In the genomic region with DNA sequence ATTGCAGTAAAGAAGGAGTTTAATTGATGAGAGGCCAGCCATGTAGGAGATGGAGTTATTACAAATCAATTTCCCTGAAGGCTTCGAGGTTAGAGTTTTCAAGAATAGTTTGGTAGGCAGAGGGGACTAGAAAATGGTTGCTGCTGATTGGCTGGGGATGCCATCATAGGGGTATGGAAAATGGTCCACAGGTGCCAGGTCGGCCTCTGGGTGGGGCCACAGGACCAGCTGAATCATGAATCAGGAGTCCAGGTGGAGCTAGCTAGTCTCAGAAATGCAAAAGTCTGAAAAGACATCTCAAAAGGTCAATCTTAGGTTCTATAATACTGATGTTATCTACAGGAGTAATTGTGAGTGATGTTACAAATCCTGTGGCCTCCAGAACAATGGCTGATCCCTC, we compare ENCODE assay signal across 24 cellular contexts.
DNase-seq lines count a peak whose midpoint lies in the region; ATAC-seq and TF ChIP-seq lines count a peak whose summit lies in the region.
"Had no signal": no experiment of that assay in that cellular context is flagged by ENCODE, and none has a peak within 500 bp of the region (broad histone marks: within the 10 kb centered on the region; RNA-seq: fewer than 3 reads in every experiment).

No MANE protein-coding gene starts in this region.

- H3K27ac ChIP-seq in H9 (ENCODE audit: insufficient read length, low read depth, low read length) (no peak overlapping the region), endodermal cell (ENCODE audit: low read depth, low read length) (no peak overlapping the region), Karpas-422 (ENCODE audit: low read length) (no peak overlapping the region)
- H3K27ac ChIP-seq: GM23248, SJSA1 had no signal

- no peak overlapping the region for H2BK15ac ChIP-seq in H9 (ENCODE audit: low read depth, low read length)

- H3K9me2 ChIP-seq in Karpas-422 (replicated peaks; ENCODE audit: insufficient read depth, low read length) = no peaks in the 10 kb centered on the region

- H3K4me3 Mint-ChIP-seq in H9 (no peak overlapping the region), endodermal cell (no peak overlapping the region)
- H3K4me3 Mint-ChIP-seq in stimulated activated effector memory CD8-positive, alpha-beta T cell treated with anti-CD3 and anti-CD28 coated beads, Interleukin-12 subunit alpha, Interleukin-12 subunit beta, amount 100 ng/mL, for 72 hours = no peak overlapping the region
- H3K4me3 Mint-ChIP-seq: B cell; CD14-positive monocyte; CD8-positive, alpha-beta memory T cell had no signal

- TF ChIP-seq CTCF in GM12865 (IDR thresholded peaks at IDR 0.05; ENCODE audit: insufficient read depth, low read depth, low read length, missing control alignments) = no peak
- TF ChIP-seq CTCF in GM13977 (IDR thresholded peaks at IDR 0.05; ENCODE audit: extremely low read depth, insufficient read depth, missing control alignments) = peak; percentile 28
- TF ChIP-seq CTCF in H9 (conservative IDR thresholded peaks at IDR 0.05) = peak; percentile 38; the same call in 2 of the 3 replicates
- peak; percentile 47 for TF ChIP-seq CTCF in endodermal cell (conservative IDR thresholded peaks at IDR 0.05)

- no peak overlapping the region for H3K23ac ChIP-seq in H9 (ENCODE audit: insufficient read length, low read depth, low read length)

- no peak overlapping the region for H4K8ac ChIP-seq in H9 (replicated peaks; ENCODE audit: insufficient read length, low read depth, low read length)

- H3K9me3 Mint-ChIP-seq in H9 (peaks cover 17 to 25% of the 10 kb centered on the region in 2 experiments), endodermal cell (peaks cover 28% of the 10 kb centered on the region)
- H3K9me3 Mint-ChIP-seq in stimulated activated effector memory CD8-positive, alpha-beta T cell treated with anti-CD3 and anti-CD28 coated beads, Interleukin-12 subunit alpha, Interleukin-12 subunit beta, amount 100 ng/mL, for 72 hours = peaks cover 11% of the 10 kb centered on the region

- H3K27me3 ChIP-seq in H9 (ENCODE audit: insufficient read depth, low read length) = no peaks in the 10 kb centered on the region
- H3K27me3 ChIP-seq in endodermal cell (ENCODE audit: control insufficient read depth, insufficient read depth, low read length, poor library complexity, severe bottlenecking) = no peaks in the 10 kb centered on the region
- no peaks in the 10 kb centered on the region for H3K27me3 ChIP-seq in Karpas-422 (ENCODE audit: low read length)
- H3K27me3 ChIP-seq: SJSA1 had no signal

- no peaks in the 10 kb centered on the region for H3K9me3 ChIP-seq in H9 (ENCODE audit: control insufficient read depth, low read depth, low read length)
- H3K9me3 ChIP-seq in endodermal cell (ENCODE audit: control insufficient read depth, low read length) = peaks cover 23% of the 10 kb centered on the region
- H3K9me3 ChIP-seq in Karpas-422 (ENCODE audit: low read length) = no peaks in the 10 kb centered on the region
- H3K9me3 ChIP-seq: SJSA1 had no signal

- H3K27ac Mint-ChIP-seq in H9 = no peak overlapping the region
- no peak overlapping the region for H3K27ac Mint-ChIP-seq in endodermal cell
- no peak overlapping the region for H3K27ac Mint-ChIP-seq in stimulated activated effector memory CD8-positive, alpha-beta T cell treated with anti-CD3 and anti-CD28 coated beads, Interleukin-12 subunit alpha, Interleukin-12 subunit beta, amount 100 ng/mL, for 72 hours
- H3K27ac Mint-ChIP-seq: B cell; CD14-positive monocyte; CD8-positive, alpha-beta memory T cell had no signal

- H2AFZ ChIP-seq in H9 (ENCODE audit: low read length) = no peak overlapping the region
- no peak overlapping the region for H2AFZ ChIP-seq in Karpas-422 (ENCODE audit: low read length)
- H2AFZ ChIP-seq: GM23248 had no signal

- no peaks in the 10 kb centered on the region for H3K23me2 ChIP-seq in H9 (ENCODE audit: insufficient read length, low read depth, low read length, poor library complexity, severe bottlenecking)

- H3K4ac ChIP-seq in H9 (ENCODE audit: low read depth, low read length) = no peak overlapping the region

- H3K4me1 Mint-ChIP-seq in H9 = peaks cover 4 to 6% of the 10 kb centered on the region in 2 experiments
- H3K4me1 Mint-ChIP-seq in endodermal cell = no peaks in the 10 kb centered on the region
- no peaks in the 10 kb centered on the region for H3K4me1 Mint-ChIP-seq in stimulated activated effector memory CD8-positive, alpha-beta T cell treated with anti-CD3 and anti-CD28 coated beads, Interleukin-12 subunit alpha, Interleukin-12 subunit beta, amount 100 ng/mL, for 72 hours
- H3K4me1 Mint-ChIP-seq: B cell; CD14-positive monocyte; CD8-positive, alpha-beta memory T cell had no signal

- no peaks in the 10 kb centered on the region for H3K79me1 ChIP-seq in H9 (ENCODE audit: insufficient read depth, low read depth, low read length, poor library complexity, severe bottlenecking)

- in situ Hi-C loops in GM13977 (cut with MboI; ENCODE audit: low pct_unique_long_range_greater_than_20kb, low sequenced_read_pairs, unreplicated experiment) = no loop called here

- H3T11ph ChIP-seq in H9 (ENCODE audit: low read length) = no peak overlapping the region

- H3K4me1 ChIP-seq in H9 (ENCODE audit: insufficient read depth, low read length) (no peaks in the 10 kb centered on the region; the same call in none of the 2 replicates), endodermal cell (ENCODE audit: control insufficient read depth, insufficient read depth, low read length) (no peaks in the 10 kb centered on the region), Karpas-422 (ENCODE audit: low read length) (no peaks in the 10 kb centered on the region)
- H3K4me1 ChIP-seq: SJSA1 had no signal

- no peak overlapping the region for H2BK20ac ChIP-seq in H9 (ENCODE audit: low read depth, low read length, poor library complexity, severe bottlenecking)

- H3K56ac ChIP-seq in H9 (ENCODE audit: insufficient read length, low read depth, low read length) = no peak overlapping the region

- no peak overlapping the region for H4K91ac ChIP-seq in H9 (ENCODE audit: insufficient read length, low read depth, low read length)

- H3K36me3 Mint-ChIP-seq in H9 (ENCODE audit: insufficient read depth in 1 of 3, low read depth in 3 of 3) (peaks cover 11 to 20% (median 14%) of the 10 kb centered on the region in 3 experiments), endodermal cell (ENCODE audit: low read depth) (peaks cover 10% of the 10 kb centered on the region)
- no peaks in the 10 kb centered on the region for H3K36me3 Mint-ChIP-seq in stimulated activated effector memory CD8-positive, alpha-beta T cell treated with anti-CD3 and anti-CD28 coated beads, Interleukin-12 subunit alpha, Interleukin-12 subunit beta, amount 100 ng/mL, for 72 hours
- H3K36me3 Mint-ChIP-seq: CD14-positive monocyte; CD8-positive, alpha-beta memory T cell had no signal

- H3K4me2 ChIP-seq in H9 (ENCODE audit: insufficient read depth, insufficient read length, low read length) = no peak overlapping the region
- H3K4me2 ChIP-seq in Karpas-422 (ENCODE audit: low read depth, low read length, poor library complexity, severe bottlenecking) = no peak overlapping the region

- H4K20me1 ChIP-seq in H9 (ENCODE audit: control insufficient read depth, insufficient read depth, insufficient read length) (no peaks in the 10 kb centered on the region), Karpas-422 (ENCODE audit: insufficient read depth, low read depth, low read length) (no peaks in the 10 kb centered on the region)

- no peak overlapping the region for H2AK5ac ChIP-seq in H9 (ENCODE audit: insufficient read length, low read length)

- no peak for ATAC-seq in stimulated activated effector memory CD8-positive, alpha-beta T cell treated with anti-CD3 and anti-CD28 coated beads, Interleukin-12 subunit alpha, Interleukin-12 subunit beta, amount 100 ng/mL, for 72 hours

- H3K4me3 ChIP-seq in GM12865 (ENCODE audit: low read depth, low read length) = no peak overlapping the region
- H3K4me3 ChIP-seq in endodermal cell (ENCODE audit: low read length) = no peak overlapping the region
- no peak overlapping the region for H3K4me3 ChIP-seq in Karpas-422 (ENCODE audit: low read length)
- H3K4me3 ChIP-seq: GM23248, SJSA1 had no signal

- no peaks in the 10 kb centered on the region for H3K27me3 Mint-ChIP-seq in H9 (ENCODE audit: low read depth)
- H3K27me3 Mint-ChIP-seq in endodermal cell (ENCODE audit: insufficient read depth) = no peaks in the 10 kb centered on the region
- H3K27me3 Mint-ChIP-seq: B cell; CD8-positive, alpha-beta memory T cell had no signal

- H4K5ac ChIP-seq in H9 (ENCODE audit: insufficient read length, low read depth, low read length) = no peak overlapping the region

- no CpG with 5 or more reads among the region's 2 CpGs for WGBS in H9 (ENCODE audit: extremely low coverage, insufficient read length, low lambda C conversion rate)
- WGBS in endodermal cell (ENCODE audit: insufficient coverage in 1 of 2, insufficient read length in 1 of 2), 2 experiments = 88 to 100% methylated on average over 2 of the region's 2 CpGs

- DNase-seq in GM12865 (ENCODE audit: low read depth) = peak; percentile 20
- no peak for DNase-seq in GM13977 (ENCODE audit: low spot score)
- no peak for DNase-seq in H9
- peak; percentile 48 for DNase-seq in endodermal cell
- no peak for DNase-seq in stimulated activated effector memory CD8-positive, alpha-beta T cell treated with anti-CD3 and anti-CD28 coated beads, Interleukin-12 subunit alpha, Interleukin-12 subunit beta, amount 100 ng/mL, for 72 hours (ENCODE audit: low spot score in 2 of 2)
- no peak for DNase-seq in Karpas-422
- DNase-seq in NCI-H2107 treated with DMSO at 0.1 percent for 48 hours (lab: John Stamatoyannopoulos, UW; ENCODE audit: unreplicated experiment) = no peak
- DNase-seq: CD8-positive, alpha-beta memory T cell; DMS153; GM23248; HCEC 1CT; NCI-H1092; NCI-H1417 treated with DMSO at 0.1 percent for 48 hours; NCI-H1694 treated with DMSO at 0.1 percent for 48 hours; NCI-H2081; NCI-H2171 treated with DMSO at 0.1 percent for 48 hours; NCI-H345; NCI-H510A treated with DMSO at 0.1 percent for 48 hours; Right ventricle myocardium superior; RPMI8226; T-helper 2 cell had no signal

- H3K14ac ChIP-seq in H9 (ENCODE audit: insufficient read depth, low read length) = no peak overlapping the region

- no peak overlapping the region for H2BK5ac ChIP-seq in H9 (ENCODE audit: insufficient read length, low read length)

- no peak overlapping the region for H2BK120ac ChIP-seq in H9 (ENCODE audit: low read depth, low read length, poor library complexity, severe bottlenecking)

- H3K9ac ChIP-seq in H9 (ENCODE audit: extremely low read depth, insufficient read length, low read length) = no peak overlapping the region
- no peak overlapping the region for H3K9ac ChIP-seq in endodermal cell (ENCODE audit: extremely low read depth, low read length, poor library complexity, severe bottlenecking)
- H3K9ac ChIP-seq in Karpas-422 (ENCODE audit: low read length) = no peak overlapping the region
- H3K9ac ChIP-seq: GM23248 had no signal

- no peak overlapping the region for H3K18ac ChIP-seq in H9 (ENCODE audit: insufficient read length, low read depth, low read length)

- H3K36me3 ChIP-seq in endodermal cell (ENCODE audit: control insufficient read depth, insufficient read depth, low read length) = no peaks in the 10 kb centered on the region
- no peaks in the 10 kb centered on the region for H3K36me3 ChIP-seq in Karpas-422 (ENCODE audit: insufficient read depth, low read length)
- H3K36me3 ChIP-seq: SJSA1 had no signal

- H3K79me2 ChIP-seq in H9 (ENCODE audit: insufficient read depth, low read length) (no peaks in the 10 kb centered on the region), Karpas-422 (ENCODE audit: low read length) (no peaks in the 10 kb centered on the region)

- H2BK12ac ChIP-seq in H9 (ENCODE audit: insufficient read length, low read depth, low read length) = no peak overlapping the region

Comparison
In these comparisons a context has a peak if more than half of its experiments do, and no peak if none do; other contexts are left out.
1. DNase-seq: peak in GM12865 (single experiment) and endodermal cell (single experiment); none in GM13977 (single experiment), H9 (single experiment), stimulated activated effector memory CD8-positive, alpha-beta T cell treated with anti-CD3 and anti-CD28 coated beads, Interleukin-12 subunit alpha, Interleukin-12 subunit beta, amount 100 ng/mL, for 72 hours (0 of 2), Karpas-422 (single experiment) and NCI-H2107 treated with DMSO at 0.1 percent for 48 hours (single experiment).